Comparison of ENCODE assay signal across 15 cellular contexts in the genomic region with DNA sequence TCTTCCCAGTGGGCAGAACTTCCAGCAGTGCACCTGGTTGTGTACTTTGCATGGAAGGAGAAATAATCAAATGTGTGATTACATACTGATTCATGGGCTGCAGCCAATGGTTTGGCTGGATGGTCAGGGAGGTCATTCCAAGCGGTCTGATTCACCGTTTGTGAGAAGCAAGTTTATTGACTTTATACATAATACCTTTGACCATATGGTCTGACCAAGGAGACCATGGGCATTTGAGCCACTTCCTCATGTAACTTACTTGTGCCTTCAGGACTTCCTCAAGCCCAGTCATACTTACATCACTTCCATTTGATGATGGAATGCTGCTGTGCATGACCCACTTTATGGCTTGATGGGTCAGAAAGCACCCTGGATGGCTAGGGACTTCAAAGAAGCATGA. TPM values are rescaled to one million over a fixed set of nuclear protein-coding genes. Genes with fewer than 3 reads are reported as not detected.
DNase-seq lines count a peak whose midpoint lies in the region; ATAC-seq, FAIRE-seq and TF ChIP-seq lines count a peak whose summit lies in the region.
"Had no signal": no experiment of that assay in that cellular context is flagged by ENCODE, and none has a peak within 500 bp of the region (broad histone marks: within the 10 kb centered on the region; RNA-seq: fewer than 3 reads in every experiment).

No MANE protein-coding gene starts in this region.

- ATAC-seq in left lobe of liver: no peak
- no peak for ATAC-seq in activated CD8-positive, alpha-beta T cell treated with anti-CD3 and anti-CD28 coated beads, Interleukin-2, amount 10 ng/mL, durations not matched to agents 7 days and 5 days
- ATAC-seq: activated CD8-positive, alpha-beta T cell treated with anti-CD3 and anti-CD28 coated beads for 36 hours; left lung had no signal

- no peaks in the 10 kb centered on the region for H3K27me3 Mint-ChIP-seq in activated CD8-positive, alpha-beta T cell treated with anti-CD3 and anti-CD28 coated beads, Interleukin-2, amount 10 ng/mL, durations not matched to agents 7 days and 5 days (ENCODE audit: low read depth)
- H3K27me3 Mint-ChIP-seq: activated CD8-positive, alpha-beta T cell treated with anti-CD3 and anti-CD28 coated beads for 36 hours had no signal

- no peak for TF ChIP-seq EP300 in stomach (IDR thresholded peaks at IDR 0.05)

- no peak overlapping the region for H3K4me3 Mint-ChIP-seq in activated CD8-positive, alpha-beta T cell treated with anti-CD3 and anti-CD28 coated beads, Interleukin-2, amount 10 ng/mL, durations not matched to agents 7 days and 5 days
- H3K4me3 Mint-ChIP-seq: activated CD8-positive, alpha-beta T cell treated with anti-CD3 and anti-CD28 coated beads for 36 hours; activated naive CD4-positive, alpha-beta T cell treated with anti-CD3 and anti-CD28 coated beads for 36 hours had no signal

- no peaks in the 10 kb centered on the region for H3K9me3 Mint-ChIP-seq in activated CD8-positive, alpha-beta T cell treated with anti-CD3 and anti-CD28 coated beads, Interleukin-2, amount 10 ng/mL, durations not matched to agents 7 days and 5 days (ENCODE audit: insufficient read depth)
- H3K9me3 Mint-ChIP-seq: activated CD8-positive, alpha-beta T cell treated with anti-CD3 and anti-CD28 coated beads for 36 hours; activated naive CD4-positive, alpha-beta T cell treated with anti-CD3 and anti-CD28 coated beads for 36 hours had no signal

- H3K4me1 Mint-ChIP-seq in activated CD8-positive, alpha-beta T cell treated with anti-CD3 and anti-CD28 coated beads, Interleukin-2, amount 10 ng/mL, durations not matched to agents 7 days and 5 days (ENCODE audit: low read depth): no peaks in the 10 kb centered on the region

- WGBS in stomach, 5 donors: 15 to 66% (median 51%) methylated on average over 2 of the region's 2 CpGs

- H3K27ac Mint-ChIP-seq in activated CD8-positive, alpha-beta T cell treated with anti-CD3 and anti-CD28 coated beads, Interleukin-2, amount 10 ng/mL, durations not matched to agents 7 days and 5 days: no peak overlapping the region
- H3K27ac Mint-ChIP-seq: activated CD8-positive, alpha-beta T cell treated with anti-CD3 and anti-CD28 coated beads for 36 hours; activated naive CD4-positive, alpha-beta T cell treated with anti-CD3 and anti-CD28 coated beads for 36 hours had no signal

- H3K36me3 ChIP-seq in SJSA1 (peaks cover 70% of the 10 kb centered on the region), stomach (peaks cover 0 to 31% (median 17%) of the 10 kb centered on the region in 4 donors)

- H3K27ac ChIP-seq in SJSA1 (peak overlapping the region; percentile 23), stomach (peak overlapping the region; percentile 1 to 73 (median 14))
- H3K27ac ChIP-seq: left lung, tibial artery had no signal

- FAIRE-seq in H54 (lab: Jason Lieb, UNC): peak; percentile 95
- FAIRE-seq: colon, H1 had no signal

- H3K4me3 ChIP-seq in SJSA1 (no peak overlapping the region), stomach (no peak overlapping the region)
- H3K4me3 ChIP-seq: left lung, tibial artery had no signal

- POLR2A ChIA-PET in activated CD8-positive, alpha-beta T cell treated with anti-CD3 and anti-CD28 coated beads, Interleukin-2, amount 10 ng/mL, durations not matched to agents 7 days and 5 days (lab: Charles Lee): no interaction called here

- H3K36me3 Mint-ChIP-seq in activated CD8-positive, alpha-beta T cell treated with anti-CD3 and anti-CD28 coated beads, Interleukin-2, amount 10 ng/mL, durations not matched to agents 7 days and 5 days (ENCODE audit: low read depth): peaks cover 33% of the 10 kb centered on the region

- CTCF ChIA-PET in activated CD8-positive, alpha-beta T cell treated with anti-CD3 and anti-CD28 coated beads, Interleukin-2, amount 10 ng/mL, durations not matched to agents 7 days and 5 days (lab: Charles Lee): no interaction called here

- DNase-seq in H54 (ENCODE audit: insufficient read length, low spot score) (peak; percentile 44), SJSA1 (ENCODE audit: low read depth in 1 of 2, low spot score in 2 of 2) (peak; percentile 85 to 91), fibroblast of peridontal ligament (ENCODE audit: extremely low read depth) (peak; percentile 84), stomach (peak; percentile 63), left lobe of liver (ENCODE audit: low spot score) (no peak)
- no peak for DNase-seq in activated CD8-positive, alpha-beta T cell treated with anti-CD3 and anti-CD28 coated beads, Interleukin-2, amount 10 ng/mL, durations not matched to agents 7 days and 5 days
- DNase-seq in effector CD8-positive, alpha-beta T cell (lab: John Stamatoyannopoulos, UW): no peak
- DNase-seq: activated CD8-positive, alpha-beta T cell treated with anti-CD3 and anti-CD28 coated beads for 36 hours; activated naive CD4-positive, alpha-beta T cell treated with anti-CD3 and anti-CD28 coated beads for 36 hours; glutamatergic neuron; left lung; NCI-H187; tibial artery had no signal

- H3K27me3 ChIP-seq in SJSA1 (replicated peaks) (no peaks in the 10 kb centered on the region), stomach (no peaks in the 10 kb centered on the region)
- H3K27me3 ChIP-seq: left lung, tibial artery had no signal

- TF ChIP-seq POLR2A in H54 (IDR thresholded peaks at IDR 0.05; ENCODE audit: low read depth, low read length) (no peak), stomach (IDR thresholded peaks at IDR 0.05) (no peak)

- intact Hi-C loops in stomach (cut with DNase I; ENCODE audit: low total_unique reads): no loop called here

- TF ChIP-seq CTCF in stomach (IDR thresholded peaks at IDR 0.05): no peak

- H3K9me3 ChIP-seq in SJSA1 (replicated peaks) (no peaks in the 10 kb centered on the region), stomach (no peaks in the 10 kb centered on the region)
- H3K9me3 ChIP-seq: left lung, tibial artery had no signal

- H3K4me1 ChIP-seq in SJSA1 (replicated peaks): peaks cover 39% of the 10 kb centered on the region
- H3K4me1 ChIP-seq in stomach: peaks cover 11 to 61% (median 24%) of the 10 kb centered on the region in 4 donors

RNA-seq across cellular contexts. Expression of gene DAP, which starts 41.1 kb away (rescaled TPM):
- total RNA-seq in SJSA1 (2014; rRNA removed; shearing (Covaris generic)): 40.6 and 64.6 TPM in 2 replicates
- total RNA-seq in stomach (100 to 1,000 TPM in 2 of 5 donors, 10 to 100 TPM in 2, 1 to 10 TPM in 1; 9.3 to 184 (median 66.9) TPM), left lobe of liver (129 TPM)
- 100 to 1,000 TPM in 2 of 3 donors, 10 to 100 TPM in 1; 52.6 to 161 (median 150) TPM for polyA plus RNA-seq in stomach
- total RNA-seq in activated CD8-positive, alpha-beta T cell treated with anti-CD3 and anti-CD28 coated beads, Interleukin-2, amount 10 ng/mL, durations not matched to agents 7 days and 5 days: 10 to 100 TPM; 61.0 to 61.2 TPM

Comparison
In these comparisons a context has a peak if more than half of its experiments do, and no peak if none do; other contexts are left out.
1. DNase-seq: peak in H54 (single experiment), SJSA1 (2 of 2), fibroblast of peridontal ligament (single experiment) and stomach (single experiment); none in left lobe of liver (single experiment), activated CD8-positive, alpha-beta T cell treated with anti-CD3 and anti-CD28 coated beads, Interleukin-2, amount 10 ng/mL, durations not matched to agents 7 days and 5 days (single experiment) and effector CD8-positive, alpha-beta T cell (single experiment).